ENCODE assay signal across 9 cellular contexts in genomic region chr13:39417643-39418042, GRCh38.
DNase-seq lines count a peak whose midpoint lies in the region; ATAC-seq and TF ChIP-seq lines count a peak whose summit lies in the region.
"Had no signal": no experiment of that assay in that cellular context is flagged by ENCODE, and none has a peak within 500 bp of the region (broad histone marks: within the 10 kb centered on the region; RNA-seq: fewer than 3 reads in every experiment).

No MANE protein-coding gene starts in this region.

- in situ Hi-C loops in brain microvascular endothelial cell (cut with HindIII; ENCODE audit: low pct_ligation_motif_present, low sequenced_read_pairs): no loop called here

- no peak for TF ChIP-seq CTCF in HFF-Myc (IDR thresholded peaks at IDR 0.05; ENCODE audit: low read depth, low read length, missing control alignments)
- TF ChIP-seq CTCF in brain microvascular endothelial cell (IDR thresholded peaks at IDR 0.05; ENCODE audit: low read depth, low read length, missing control alignments): no peak
- no peak for TF ChIP-seq CTCF in smooth muscle cell (IDR thresholded peaks at IDR 0.05; ENCODE audit: borderline replicate concordance, insufficient read depth, poor library complexity, severe bottlenecking)

- H2AFZ ChIP-seq in smooth muscle cell (ENCODE audit: low read depth): peak overlapping the region; percentile 33

- 3% methylated on average over 5 of the region's 5 CpGs for WGBS in smooth muscle cell (ENCODE audit: low lambda C conversion rate)

- no peaks in the 10 kb centered on the region for H3K9me3 ChIP-seq in smooth muscle cell (replicated peaks; ENCODE audit: low read depth)

- H3K79me2 ChIP-seq in smooth muscle cell (ENCODE audit: low read depth): no peaks in the 10 kb centered on the region

- H3K36me3 ChIP-seq in brain microvascular endothelial cell (replicated peaks) (no peaks in the 10 kb centered on the region), smooth muscle cell (ENCODE audit: low read depth) (no peaks in the 10 kb centered on the region)

- no peaks in the 10 kb centered on the region for H3K27me3 ChIP-seq in brain microvascular endothelial cell (replicated peaks)
- no peaks in the 10 kb centered on the region for H3K27me3 ChIP-seq in smooth muscle cell (ENCODE audit: low read depth)

- H3K9ac ChIP-seq in smooth muscle cell (ENCODE audit: low read depth): no peak overlapping the region

- H3K4me3 ChIP-seq in HFF-Myc (replicated peaks; ENCODE audit: low read depth, low read length): no peak overlapping the region
- peak overlapping the region; percentile 43 for H3K4me3 ChIP-seq in brain microvascular endothelial cell (ENCODE audit: low read depth, low read length)
- H3K4me3 ChIP-seq in smooth muscle cell: peak overlapping the region; percentile 26

- peaks cover 25% of the 10 kb centered on the region for H3K4me1 ChIP-seq in smooth muscle cell (ENCODE audit: low read depth)

- DNase-seq in HFF-Myc (ENCODE audit: extremely low read depth, low read depth) (peak; percentile 16), brain microvascular endothelial cell (peak; percentile 74), hepatic stellate cell (ENCODE audit: low spot score) (peak; percentile 43), smooth muscle cell (lab: John Stamatoyannopoulos, UW; ENCODE audit: unreplicated experiment) (no peak), NCI-H345 (lab: John Stamatoyannopoulos, UW) (no peak), DMS 273 (lab: John Stamatoyannopoulos, UW; ENCODE audit: unreplicated experiment) (no peak)
- DNase-seq: NCI-H524 treated with DMSO at 0.1 percent for 48 hours had no signal

- H3K27ac ChIP-seq in brain microvascular endothelial cell (peak overlapping the region; percentile 31), smooth muscle cell (ENCODE audit: low read depth) (peak overlapping the region; percentile 40)

- peak overlapping the region; percentile 79 for H3K4me2 ChIP-seq in smooth muscle cell

- H3F3A ChIP-seq in smooth muscle cell (ENCODE audit: low read depth): peaks cover 4% of the 10 kb centered on the region

- no peaks in the 10 kb centered on the region for H4K20me1 ChIP-seq in smooth muscle cell (ENCODE audit: low read depth)

- no peak for ATAC-seq in HG03095 (IDR thresholded peaks at IDR 0.05; ENCODE audit: unreplicated experiment)
- no peak for ATAC-seq in HG02763 (IDR thresholded peaks at IDR 0.05; ENCODE audit: unreplicated experiment)

Comparison
In these comparisons a context has a peak if more than half of its experiments do, and no peak if none do; other contexts are left out.
1. DNase-seq: peak in HFF-Myc (single experiment), brain microvascular endothelial cell (single experiment) and hepatic stellate cell (single experiment); none in smooth muscle cell (single experiment), NCI-H345 (single experiment) and DMS 273 (single experiment).